34 cellular contexts compared by ENCODE assay signal in the genomic region with DNA sequence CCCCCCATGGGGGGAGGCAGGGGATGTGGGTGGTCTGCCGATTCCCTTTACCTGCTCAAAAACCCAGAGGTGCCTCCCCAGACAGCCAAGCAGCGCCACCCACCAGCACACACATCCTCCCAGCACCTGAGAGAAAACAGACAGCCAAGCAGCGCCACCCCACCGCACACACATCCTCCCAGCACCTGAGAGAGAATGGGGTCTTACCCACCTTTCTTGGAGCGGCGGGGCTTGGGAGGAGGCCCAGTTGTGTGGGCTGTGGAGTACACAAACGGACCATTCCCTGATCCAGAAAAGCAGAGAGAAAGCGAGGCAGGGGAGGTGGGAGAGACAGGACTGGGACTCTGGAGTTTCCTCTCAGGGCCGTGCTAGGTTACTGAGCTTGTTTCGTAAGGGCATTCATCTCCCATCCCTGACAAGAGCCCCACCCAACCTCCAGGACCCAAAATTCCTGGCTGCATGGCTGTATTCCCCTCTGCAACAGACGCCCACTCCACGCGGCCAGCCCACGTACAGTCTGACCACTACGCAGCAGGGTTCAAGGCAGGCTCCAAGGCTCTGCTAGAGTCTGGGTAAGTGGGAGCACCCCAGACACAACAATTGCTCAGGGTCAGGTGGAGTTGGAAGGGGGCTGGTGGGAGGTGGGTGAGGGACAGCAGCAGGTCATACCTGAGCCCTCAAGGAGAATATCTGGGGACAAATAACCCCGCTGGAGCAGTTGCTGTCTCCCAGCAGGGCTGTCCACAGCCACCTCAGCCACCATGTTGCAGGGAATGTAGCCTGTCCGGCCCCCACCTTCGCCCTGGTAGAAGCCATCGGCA. TPM values are rescaled to one million over a fixed set of nuclear protein-coding genes. Genes with fewer than 3 reads are reported as not detected.
A peak's percentile ranks its signal among the peaks of the same experiment; 100 is the strongest.
DNase-seq lines count a peak whose midpoint lies in the region; ATAC-seq and TF ChIP-seq lines count a peak whose summit lies in the region.
"Had no signal": no experiment of that assay in that cellular context is flagged by ENCODE, and none has a peak within 500 bp of the region (broad histone marks: within the 10 kb centered on the region; RNA-seq: fewer than 3 reads in every experiment).

No MANE protein-coding gene starts in this region.

- TF ChIP-seq CTCF in left ventricle myocardium inferior (IDR thresholded peaks at IDR 0.05; ENCODE audit: borderline replicate concordance) (no peak), nephron progenitor cell (IDR thresholded peaks at IDR 0.05) (no peak), gastrocnemius medialis (IDR thresholded peaks at IDR 0.05 in 4 of 5, conservative IDR thresholded peaks at IDR 0.05 in 1 of 5) (no peak)

- H3K27ac Mint-ChIP-seq in nephron progenitor cell = peak overlapping the region; percentile 74
- H3K27ac Mint-ChIP-seq: activated naive CD8-positive, alpha-beta T cell treated with anti-CD3 and anti-CD28 coated beads for 36 hours; endodermal cell; stimulated activated naive B cell treated with anti-CD40 and anti-IgM and Interleukin-4, amounts not matched to agents 10 μg/mL and 1 μg/mL and 100 μg/mL, for 72 hours had no signal

- no peak overlapping the region for H3K4me3 Mint-ChIP-seq in nephron progenitor cell
- H3K4me3 Mint-ChIP-seq: activated naive CD8-positive, alpha-beta T cell treated with anti-CD3 and anti-CD28 coated beads for 36 hours; endodermal cell; natural killer cell; stimulated activated naive B cell treated with anti-CD40 and anti-IgM and Interleukin-4, amounts not matched to agents 10 μg/mL and 1 μg/mL and 100 μg/mL, for 72 hours had no signal

- H3K27me3 ChIP-seq in left ventricle myocardium inferior (ENCODE audit: low read depth) (peaks cover 26% of the 10 kb centered on the region), gastrocnemius medialis (no peaks in the 10 kb centered on the region)
- H3K27me3 ChIP-seq: foreskin keratinocyte, right lobe of liver, vagina had no signal

- TF ChIP-seq POLR2A in gastrocnemius medialis (IDR thresholded peaks at IDR 0.05) = no peak

- in situ Hi-C loops in gastrocnemius medialis (cut with MboI; ENCODE audit: low sequenced_read_pairs in 4 of 4) = loop anchor here in 1 of 4 donors (25.0 kb wide), 1 partner anchor 106 kb away; the partner anchor contains the start of gene RNF43

- H3K9me3 Mint-ChIP-seq in nephron progenitor cell = no peaks in the 10 kb centered on the region
- H3K9me3 Mint-ChIP-seq: activated naive CD8-positive, alpha-beta T cell treated with anti-CD3 and anti-CD28 coated beads for 36 hours; endodermal cell; natural killer cell; stimulated activated naive B cell treated with anti-CD40 and anti-IgM and Interleukin-4, amounts not matched to agents 10 μg/mL and 1 μg/mL and 100 μg/mL, for 72 hours had no signal

- no peak overlapping the region for H3K4me3 ChIP-seq in left ventricle myocardium inferior
- H3K4me3 ChIP-seq in gastrocnemius medialis = no peak overlapping the region
- H3K4me3 ChIP-seq: right lobe of liver, thoracic aorta, vagina had no signal

- H3K4me1 ChIP-seq in left ventricle myocardium inferior (no peaks in the 10 kb centered on the region), gastrocnemius medialis (no peaks in the 10 kb centered on the region)
- H3K4me1 ChIP-seq: foreskin keratinocyte, right lobe of liver, vagina had no signal

- intact Hi-C loops in left cardiac atrium (cut with DNase I) (no loop called here), left ventricle myocardium inferior (cut with micrococcal nuclease) (loop anchor here (10.0 kb wide), 1 partner anchor 138 kb away; no protein-coding TSS in a partner anchor), gastrocnemius medialis (cut with DNase I; ENCODE audit: low total_unique reads) (loop anchor here (5.0 kb wide), 1 partner anchor 111 kb away; the partner anchor contains the start of gene RNF43)

- DNase-seq in left cardiac atrium (peak; percentile 7), left ventricle myocardium inferior (no peak), caudate nucleus (lab: John Stamatoyannopoulos, UW) (peak in 13 of 61 donors; percentile 17 to 66 (median 33)), nephron progenitor cell (no peak), ureter (ENCODE audit: low spot score) (peak; percentile 25), HuH-7 (ENCODE audit: low spot score) (no peak), gastrocnemius medialis (no peak)
- DNase-seq: activated effector memory CD4-positive, alpha-beta T cell treated with anti-CD3 and anti-CD28 coated beads, Interleukin-2, amount 50 U/mL, for 16 hours; activated naive CD8-positive, alpha-beta T cell treated with anti-CD3 and anti-CD28 coated beads for 36 hours; activated T-cell treated with anti-CD3 and anti-CD28 coated beads for 4 hours; C1 segment of cervical spinal cord; COR-L47; cortex of kidney; endodermal cell; foreskin keratinocyte; hypothalamus; left ventricle myocardium superior; midbrain; natural killer cell; NCI-H1417; NCI-H2107; NCI-H446; NCI-H82; stimulated activated CD4-positive, alpha-beta T cell treated with anti-CD3 and anti-CD28 coated beads, Interleukin-12 subunit alpha, Interleukin-12 subunit beta, amount 100 ng/mL, for 4 hours; stimulated activated CD4-positive, alpha-beta T cell treated with anti-CD3 and anti-CD28 coated beads, Interleukin-4, amount 100 ng/mL, for 24 hours; stimulated activated naive B cell treated with anti-CD40 and anti-IgM and Interleukin-4, amounts not matched to agents 10 μg/mL and 1 μg/mL and 100 μg/mL, for 72 hours; T1000 had no signal

- H3K27me3 Mint-ChIP-seq in nephron progenitor cell (ENCODE audit: low read depth, poor library complexity) = peaks cover 4% of the 10 kb centered on the region
- H3K27me3 Mint-ChIP-seq: activated naive CD8-positive, alpha-beta T cell treated with anti-CD3 and anti-CD28 coated beads for 36 hours; stimulated activated naive B cell treated with anti-CD40 and anti-IgM and Interleukin-4, amounts not matched to agents 10 μg/mL and 1 μg/mL and 100 μg/mL, for 72 hours had no signal

- peaks cover 27% of the 10 kb centered on the region for H3K4me1 Mint-ChIP-seq in nephron progenitor cell
- H3K4me1 Mint-ChIP-seq: endodermal cell had no signal

- H3K36me3 Mint-ChIP-seq in nephron progenitor cell (ENCODE audit: low read depth) = no peaks in the 10 kb centered on the region
- H3K36me3 Mint-ChIP-seq: natural killer cell; stimulated activated naive B cell treated with anti-CD40 and anti-IgM and Interleukin-4, amounts not matched to agents 10 μg/mL and 1 μg/mL and 100 μg/mL, for 72 hours had no signal

- no peak for ATAC-seq in left cardiac atrium
- no peak for ATAC-seq in gastrocnemius medialis
- no peak for ATAC-seq in HG03095 (IDR thresholded peaks at IDR 0.05; ENCODE audit: unreplicated experiment)
- ATAC-seq: esophagus mucosa; foreskin keratinocyte; HCT116; left ventricle myocardium superior; natural killer cell; right lobe of liver; stimulated activated naive B cell treated with anti-CD40 and anti-IgM and Interleukin-4, amounts not matched to agents 10 μg/mL and 1 μg/mL and 100 μg/mL, for 72 hours had no signal

- H3K36me3 ChIP-seq in left ventricle myocardium inferior (no peaks in the 10 kb centered on the region), gastrocnemius medialis (no peaks in the 10 kb centered on the region)
- H3K36me3 ChIP-seq: right lobe of liver, vagina had no signal

- H3K27ac ChIP-seq in left ventricle myocardium inferior (replicated peaks) (no peak overlapping the region), caudate nucleus (ENCODE audit: low read depth, low read length) (peak overlapping the region; percentile 68), gastrocnemius medialis (no peak overlapping the region)
- H3K27ac ChIP-seq: foreskin keratinocyte, right lobe of liver, RWPE1, thoracic aorta, vagina had no signal

- H3K9me3 ChIP-seq in left ventricle myocardium inferior (replicated peaks) (no peaks in the 10 kb centered on the region), gastrocnemius medialis (no peaks in the 10 kb centered on the region)
- H3K9me3 ChIP-seq: right lobe of liver, thoracic aorta, vagina had no signal

RNA-seq across cellular contexts. Expression of gene TSPOAP1, which starts 22.3 kb away (rescaled TPM):
- total RNA-seq in left cardiac atrium (1 to 10 TPM; 8.8 to 9.0 TPM), left ventricle myocardium inferior (12.8 TPM), ureter (21.0 TPM), gastrocnemius medialis (1 to 10 TPM in 2 of 4 donors, under 1 TPM in 2; 0.72 to 1.6 (median 1.0) TPM)

RNA-seq across cellular contexts. Expression of gene MPO, which starts 25.6 kb away (rescaled TPM):
- total RNA-seq in left cardiac atrium (under 1 TPM; 0.24 to 0.32 TPM), left ventricle myocardium inferior (0.05 TPM), ureter (0.23 TPM), gastrocnemius medialis (under 1 TPM in 3 of 4 donors, not detected in 1; 0.18 to 0.32 (median 0.31) TPM)
- total RNA-seq: activated naive CD8-positive, alpha-beta T cell treated with anti-CD3 and anti-CD28 coated beads for 36 hours; endodermal cell; esophagus mucosa; foreskin keratinocyte; vagina had no signal

RNA-seq across cellular contexts. Expression of gene SUPT4H1, which starts 45.7 kb away (rescaled TPM):
- total RNA-seq in left cardiac atrium = 10 to 100 TPM; 49.4 to 60.6 TPM
- total RNA-seq in left ventricle myocardium inferior = 55.2 TPM
- 55.2 TPM for total RNA-seq in ureter
- 10 to 100 TPM; 39.6 to 49.0 (median 41.1) TPM for total RNA-seq in gastrocnemius medialis

Comparison
In these comparisons a context has a peak if more than half of its experiments do, and no peak if none do; other contexts are left out.
1. DNase-seq: peak in left cardiac atrium (single experiment) and ureter (single experiment); none in left ventricle myocardium inferior (single experiment), nephron progenitor cell (single experiment), HuH-7 (single experiment) and gastrocnemius medialis (0 of 2).
2. intact Hi-C loops: an anchor here in left ventricle myocardium inferior (10.0 kb wide) and gastrocnemius medialis (5.0 kb wide); none called in left cardiac atrium.